1 cellular context compared by ENCODE assay signal in the genomic region with DNA sequence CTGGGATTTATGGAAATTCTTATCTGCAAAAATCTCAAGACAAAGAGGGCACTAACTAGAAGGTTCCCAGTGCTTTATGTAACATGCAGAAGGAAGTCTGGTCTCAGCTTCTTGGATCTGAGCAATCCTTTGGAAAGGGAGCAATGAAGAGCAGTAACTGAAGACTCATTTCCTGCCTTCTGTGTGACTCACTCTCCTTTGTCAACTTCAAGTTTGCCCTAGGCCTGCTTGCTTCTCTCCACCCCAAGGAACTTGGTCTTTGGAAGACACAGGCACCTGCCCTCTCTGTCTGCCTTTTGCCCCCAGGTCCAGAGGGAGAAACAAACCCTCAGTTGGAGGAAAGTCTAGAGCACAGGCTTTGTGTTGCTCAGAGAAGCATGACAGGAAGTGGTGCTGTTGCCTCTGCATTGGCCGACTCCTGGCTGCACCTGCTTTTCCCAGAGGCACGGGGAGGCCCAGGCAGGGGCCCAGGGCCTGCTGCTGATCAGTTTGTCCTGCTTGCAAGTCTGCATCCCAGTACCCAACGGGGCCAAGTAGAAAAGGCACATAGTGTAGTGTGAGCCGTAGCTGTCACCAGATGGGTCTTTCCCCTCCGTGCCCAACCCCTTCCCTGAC.
TF ChIP-seq lines count a peak whose summit lies in the region.

No MANE protein-coding gene starts in this region.

TF ChIP-seq in GM12878, 131 proteins besides CTCF, POLR2A, EP300 and RAD21 (continued from another document):
- TF ChIP-seq, protein P1, sequence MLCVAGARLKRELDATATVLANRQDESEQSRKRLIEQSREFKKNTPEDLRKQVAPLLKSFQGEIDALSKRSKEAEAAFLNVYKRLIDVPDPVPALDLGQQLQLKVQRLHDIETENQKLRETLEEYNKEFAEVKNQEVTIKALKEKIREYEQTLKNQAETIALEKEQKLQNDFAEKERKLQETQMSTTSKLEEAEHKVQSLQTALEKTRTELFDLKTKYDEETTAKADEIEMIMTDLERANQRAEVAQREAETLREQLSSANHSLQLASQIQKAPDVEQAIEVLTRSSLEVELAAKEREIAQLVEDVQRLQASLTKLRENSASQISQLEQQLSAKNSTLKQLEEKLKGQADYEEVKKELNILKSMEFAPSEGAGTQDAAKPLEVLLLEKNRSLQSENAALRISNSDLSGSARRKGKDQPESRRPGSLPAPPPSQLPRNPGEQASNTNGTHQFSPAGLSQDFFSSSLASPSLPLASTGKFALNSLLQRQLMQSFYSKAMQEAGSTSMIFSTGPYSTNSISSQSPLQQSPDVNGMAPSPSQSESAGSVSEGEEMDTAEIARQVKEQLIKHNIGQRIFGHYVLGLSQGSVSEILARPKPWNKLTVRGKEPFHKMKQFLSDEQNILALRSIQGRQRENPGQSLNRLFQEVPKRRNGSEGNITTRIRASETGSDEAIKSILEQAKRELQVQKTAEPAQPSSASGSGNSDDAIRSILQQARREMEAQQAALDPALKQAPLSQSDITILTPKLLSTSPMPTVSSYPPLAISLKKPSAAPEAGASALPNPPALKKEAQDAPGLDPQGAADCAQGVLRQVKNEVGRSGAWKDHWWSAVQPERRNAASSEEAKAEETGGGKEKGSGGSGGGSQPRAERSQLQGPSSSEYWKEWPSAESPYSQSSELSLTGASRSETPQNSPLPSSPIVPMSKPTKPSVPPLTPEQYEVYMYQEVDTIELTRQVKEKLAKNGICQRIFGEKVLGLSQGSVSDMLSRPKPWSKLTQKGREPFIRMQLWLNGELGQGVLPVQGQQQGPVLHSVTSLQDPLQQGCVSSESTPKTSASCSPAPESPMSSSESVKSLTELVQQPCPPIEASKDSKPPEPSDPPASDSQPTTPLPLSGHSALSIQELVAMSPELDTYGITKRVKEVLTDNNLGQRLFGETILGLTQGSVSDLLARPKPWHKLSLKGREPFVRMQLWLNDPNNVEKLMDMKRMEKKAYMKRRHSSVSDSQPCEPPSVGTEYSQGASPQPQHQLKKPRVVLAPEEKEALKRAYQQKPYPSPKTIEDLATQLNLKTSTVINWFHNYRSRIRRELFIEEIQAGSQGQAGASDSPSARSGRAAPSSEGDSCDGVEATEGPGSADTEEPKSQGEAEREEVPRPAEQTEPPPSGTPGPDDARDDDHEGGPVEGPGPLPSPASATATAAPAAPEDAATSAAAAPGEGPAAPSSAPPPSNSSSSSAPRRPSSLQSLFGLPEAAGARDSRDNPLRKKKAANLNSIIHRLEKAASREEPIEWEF (IDR thresholded peaks at IDR 0.05; ENCODE audit: insufficient replicate concordance, low read depth, low read length), result no peak
- no peak for TF ChIP-seq ZNF384 (IDR thresholded peaks at IDR 0.05; ENCODE audit: borderline replicate concordance, low read depth, low read length)
- no peak for TF ChIP-seq DPF2 (IDR thresholded peaks at IDR 0.05)
- TF ChIP-seq SREBF2 (IDR thresholded peaks at IDR 0.05; ENCODE audit: low read length), result no peak
- no peak for TF ChIP-seq YBX1 (IDR thresholded peaks at IDR 0.05)
- no peak for TF ChIP-seq SP1 (IDR thresholded peaks at IDR 0.05; ENCODE audit: low read depth, low read length)
- no peak for TF ChIP-seq ZSCAN29 (IDR thresholded peaks at IDR 0.05)
- TF ChIP-seq TAF1 (IDR thresholded peaks at IDR 0.05; ENCODE audit: borderline replicate concordance, low read depth, low read length), result no peak
- TF ChIP-seq, protein P2, sequence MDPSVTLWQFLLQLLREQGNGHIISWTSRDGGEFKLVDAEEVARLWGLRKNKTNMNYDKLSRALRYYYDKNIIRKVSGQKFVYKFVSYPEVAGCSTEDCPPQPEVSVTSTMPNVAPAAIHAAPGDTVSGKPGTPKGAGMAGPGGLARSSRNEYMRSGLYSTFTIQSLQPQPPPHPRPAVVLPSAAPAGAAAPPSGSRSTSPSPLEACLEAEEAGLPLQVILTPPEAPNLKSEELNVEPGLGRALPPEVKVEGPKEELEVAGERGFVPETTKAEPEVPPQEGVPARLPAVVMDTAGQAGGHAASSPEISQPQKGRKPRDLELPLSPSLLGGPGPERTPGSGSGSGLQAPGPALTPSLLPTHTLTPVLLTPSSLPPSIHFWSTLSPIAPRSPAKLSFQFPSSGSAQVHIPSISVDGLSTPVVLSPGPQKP (IDR thresholded peaks at IDR 0.05; ENCODE audit: low read depth, low read length), result no peak
- TF ChIP-seq BHLHE40 (IDR thresholded peaks at IDR 0.05; ENCODE audit: borderline replicate concordance in 1 of 2, low read depth in 2 of 2, low read length in 1 of 2), result no peak
- TF ChIP-seq, protein P3, sequence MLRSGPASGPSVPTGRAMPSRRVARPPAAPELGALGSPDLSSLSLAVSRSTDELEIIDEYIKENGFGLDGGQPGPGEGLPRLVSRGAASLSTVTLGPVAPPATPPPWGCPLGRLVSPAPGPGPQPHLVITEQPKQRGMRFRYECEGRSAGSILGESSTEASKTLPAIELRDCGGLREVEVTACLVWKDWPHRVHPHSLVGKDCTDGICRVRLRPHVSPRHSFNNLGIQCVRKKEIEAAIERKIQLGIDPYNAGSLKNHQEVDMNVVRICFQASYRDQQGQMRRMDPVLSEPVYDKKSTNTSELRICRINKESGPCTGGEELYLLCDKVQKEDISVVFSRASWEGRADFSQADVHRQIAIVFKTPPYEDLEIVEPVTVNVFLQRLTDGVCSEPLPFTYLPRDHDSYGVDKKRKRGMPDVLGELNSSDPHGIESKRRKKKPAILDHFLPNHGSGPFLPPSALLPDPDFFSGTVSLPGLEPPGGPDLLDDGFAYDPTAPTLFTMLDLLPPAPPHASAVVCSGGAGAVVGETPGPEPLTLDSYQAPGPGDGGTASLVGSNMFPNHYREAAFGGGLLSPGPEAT (IDR thresholded peaks at IDR 0.05; ENCODE audit: low read depth), result no peak
- no peak for TF ChIP-seq RELA (IDR thresholded peaks at IDR 0.05; ENCODE audit: borderline replicate concordance, partially characterized antibody)
